Comparison of ENCODE assay signal across 1 cellular context in the genomic region with DNA sequence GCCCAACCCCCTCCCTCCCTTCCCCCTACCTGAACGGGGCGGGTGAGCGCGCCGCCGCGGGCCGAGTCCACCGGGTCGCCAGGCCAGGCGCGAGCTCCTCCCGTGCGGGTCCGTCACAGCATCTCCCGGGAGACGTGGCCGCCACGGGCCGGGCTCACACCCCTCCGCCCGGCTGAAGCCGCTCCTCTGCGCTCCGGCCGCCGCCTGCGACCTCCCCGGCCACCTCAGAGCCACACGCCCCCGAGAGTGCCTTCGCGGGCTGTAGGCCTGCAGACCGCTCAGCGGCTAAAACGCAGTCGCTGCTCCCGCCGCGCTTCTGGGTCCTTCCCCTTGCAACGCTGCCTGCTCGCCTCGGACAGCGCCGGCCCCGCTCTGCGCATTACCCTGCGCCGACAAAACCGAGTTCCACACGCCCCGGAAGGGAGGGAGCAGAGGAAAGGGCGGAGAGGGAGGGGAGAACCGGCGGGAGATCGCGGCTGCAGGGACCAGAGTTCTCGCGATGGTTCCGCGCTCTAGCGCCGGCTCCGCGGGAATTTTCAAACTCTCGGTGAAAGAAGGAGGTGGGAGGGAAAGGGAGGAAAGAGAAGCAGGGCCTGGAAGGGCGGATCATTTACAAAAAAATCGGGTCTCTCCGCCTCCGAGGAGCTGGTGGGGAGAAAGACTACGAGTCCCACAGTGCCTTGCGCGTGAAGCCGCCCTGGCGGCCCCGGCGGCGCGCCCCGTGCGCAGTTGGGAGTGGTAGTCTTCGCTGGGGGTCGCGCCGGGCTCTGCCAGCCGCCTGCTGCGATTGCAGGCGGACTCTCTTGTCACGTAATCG.
TF ChIP-seq lines count a peak whose summit lies in the region.

A gene with protein sequence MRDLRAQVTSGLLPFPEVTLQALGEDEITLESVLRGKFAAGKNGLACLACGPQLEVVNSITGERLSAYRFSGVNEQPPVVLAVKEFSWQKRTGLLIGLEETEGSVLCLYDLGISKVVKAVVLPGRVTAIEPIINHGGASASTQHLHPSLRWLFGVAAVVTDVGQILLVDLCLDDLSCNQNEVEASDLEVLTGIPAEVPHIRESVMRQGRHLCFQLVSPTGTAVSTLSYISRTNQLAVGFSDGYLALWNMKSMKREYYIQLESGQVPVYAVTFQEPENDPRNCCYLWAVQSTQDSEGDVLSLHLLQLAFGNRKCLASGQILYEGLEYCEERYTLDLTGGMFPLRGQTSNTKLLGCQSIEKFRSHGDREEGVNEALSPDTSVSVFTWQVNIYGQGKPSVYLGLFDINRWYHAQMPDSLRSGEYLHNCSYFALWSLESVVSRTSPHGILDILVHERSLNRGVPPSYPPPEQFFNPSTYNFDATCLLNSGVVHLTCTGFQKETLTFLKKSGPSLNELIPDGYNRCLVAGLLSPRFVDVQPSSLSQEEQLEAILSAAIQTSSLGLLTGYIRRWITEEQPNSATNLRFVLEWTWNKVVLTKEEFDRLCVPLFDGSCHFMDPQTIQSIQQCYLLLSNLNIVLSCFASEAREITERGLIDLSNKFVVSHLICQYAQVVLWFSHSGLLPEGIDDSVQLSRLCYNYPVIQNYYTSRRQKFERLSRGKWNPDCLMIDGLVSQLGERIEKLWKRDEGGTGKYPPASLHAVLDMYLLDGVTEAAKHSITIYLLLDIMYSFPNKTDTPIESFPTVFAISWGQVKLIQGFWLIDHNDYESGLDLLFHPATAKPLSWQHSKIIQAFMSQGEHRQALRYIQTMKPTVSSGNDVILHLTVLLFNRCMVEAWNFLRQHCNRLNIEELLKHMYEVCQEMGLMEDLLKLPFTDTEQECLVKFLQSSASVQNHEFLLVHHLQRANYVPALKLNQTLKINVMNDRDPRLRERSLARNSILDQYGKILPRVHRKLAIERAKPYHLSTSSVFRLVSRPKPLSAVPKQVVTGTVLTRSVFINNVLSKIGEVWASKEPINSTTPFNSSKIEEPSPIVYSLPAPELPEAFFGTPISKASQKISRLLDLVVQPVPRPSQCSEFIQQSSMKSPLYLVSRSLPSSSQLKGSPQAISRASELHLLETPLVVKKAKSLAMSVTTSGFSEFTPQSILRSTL (N-terminal part only) (minus strand): TSS at position 400 of the 817 bp plus-strand sequence. CDS start 13,578 bp downstream, outside the sequence.

TF ChIP-seq in K562, 482 proteins besides CTCF, POLR2A, EP300 and RAD21 (continued from another document and continues in another):
- TF ChIP-seq, protein P1, sequence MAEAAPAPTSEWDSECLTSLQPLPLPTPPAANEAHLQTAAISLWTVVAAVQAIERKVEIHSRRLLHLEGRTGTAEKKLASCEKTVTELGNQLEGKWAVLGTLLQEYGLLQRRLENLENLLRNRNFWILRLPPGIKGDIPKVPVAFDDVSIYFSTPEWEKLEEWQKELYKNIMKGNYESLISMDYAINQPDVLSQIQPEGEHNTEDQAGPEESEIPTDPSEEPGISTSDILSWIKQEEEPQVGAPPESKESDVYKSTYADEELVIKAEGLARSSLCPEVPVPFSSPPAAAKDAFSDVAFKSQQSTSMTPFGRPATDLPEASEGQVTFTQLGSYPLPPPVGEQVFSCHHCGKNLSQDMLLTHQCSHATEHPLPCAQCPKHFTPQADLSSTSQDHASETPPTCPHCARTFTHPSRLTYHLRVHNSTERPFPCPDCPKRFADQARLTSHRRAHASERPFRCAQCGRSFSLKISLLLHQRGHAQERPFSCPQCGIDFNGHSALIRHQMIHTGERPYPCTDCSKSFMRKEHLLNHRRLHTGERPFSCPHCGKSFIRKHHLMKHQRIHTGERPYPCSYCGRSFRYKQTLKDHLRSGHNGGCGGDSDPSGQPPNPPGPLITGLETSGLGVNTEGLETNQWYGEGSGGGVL (CRISPR knock-in tag; IDR thresholded peaks at IDR 0.05) = no peak
- TF ChIP-seq CBFB (CRISPR knock-in tag; IDR thresholded peaks at IDR 0.05) (no peak), MTF1 (CRISPR knock-in tag; IDR thresholded peaks at IDR 0.05; ENCODE audit: borderline replicate concordance) (no peak), ZNF197 (CRISPR knock-in tag; IDR thresholded peaks at IDR 0.05; ENCODE audit: low read depth) (peak; percentile 98), ZNF644 (tag; IDR thresholded peaks at IDR 0.05; ENCODE audit: low read depth) (peak; percentile 98), RBM22 (IDR thresholded peaks at IDR 0.05; ENCODE audit: low read depth, low read length, poor library complexity, severe bottlenecking) (peak; percentile 92), RBM25 (IDR thresholded peaks at IDR 0.05; ENCODE audit: low read depth, low read length, severe bottlenecking) (peak; percentile 53), ZNF766 (CRISPR knock-in tag; conservative IDR thresholded peaks at IDR 0.05) (peak; percentile 98), MTA3 (IDR thresholded peaks at IDR 0.05; ENCODE audit: borderline replicate concordance) (peak; percentile 81), ZNF445 (CRISPR knock-in tag; IDR thresholded peaks at IDR 0.05; ENCODE audit: low read depth) (no peak), POLR2AphosphoS2 (IDR thresholded peaks at IDR 0.05; ENCODE audit: low read length) (no peak), ZNF79 (CRISPR knock-in tag; IDR thresholded peaks at IDR 0.05; ENCODE audit: low read depth) (no peak), WHSC1 (IDR thresholded peaks at IDR 0.05; ENCODE audit: low read length) (no peak), SIN3B (IDR thresholded peaks at IDR 0.05; ENCODE audit: low read depth) (no peak; the same call in 1 of the 2 replicates), SMAD3 (CRISPR knock-in tag; conservative IDR thresholded peaks at IDR 0.05) (peak; percentile 61; the same call in 1 of the 2 replicates), TRIM28 (IDR thresholded peaks at IDR 0.05) (0 out of 2 replicates have a peak, but pooled peaks have one; percentile 19), ARID1B (IDR thresholded peaks at IDR 0.05) (no peak), ZNF282 (CRISPR knock-in tag; IDR thresholded peaks at IDR 0.05) (no peak), DDX20 (tag; IDR thresholded peaks at IDR 0.05; ENCODE audit: low read depth) (no peak), KAT2B (IDR thresholded peaks at IDR 0.05; ENCODE audit: low read depth, low read length) (no peak), JUN (IDR thresholded peaks at IDR 0.05; ENCODE audit: borderline replicate concordance, low read depth, low read length) (peak; percentile 45), JUN (CRISPR knock-in tag; IDR thresholded peaks at IDR 0.05; ENCODE audit: borderline replicate concordance) (peak; percentile 83; the same call in 1 of the 2 replicates), ELF4 (CRISPR knock-in tag; IDR thresholded peaks at IDR 0.05) (peak; percentile 57; the same call in 1 of the 2 replicates), POLR2AphosphoS5 (IDR thresholded peaks at IDR 0.05; ENCODE audit: control insufficient read depth, insufficient read depth, low read depth, low read length) (peak; percentile 98), ZNF384 (IDR thresholded peaks at IDR 0.05; ENCODE audit: low read depth, low read length) (peak; percentile 54), BDP1 (IDR thresholded peaks at IDR 0.05; ENCODE audit: insufficient read depth, insufficient read length) (no peak), C11orf30 (IDR thresholded peaks at IDR 0.05; ENCODE audit: low read depth) (peak; percentile 42), TCFL5 (CRISPR knock-in tag; conservative IDR thresholded peaks at IDR 0.05) (no peak), HNRNPL (IDR thresholded peaks at IDR 0.05; ENCODE audit: low read depth, low read length) (peak; percentile 41; the same call in 1 of the 2 replicates), NEUROD1 (IDR thresholded peaks at IDR 0.05; ENCODE audit: borderline replicate concordance, low read depth, low read length, partially characterized antibody) (peak; percentile 64), ZNF143 (CRISPR knock-in tag; IDR thresholded peaks at IDR 0.05) (peak; percentile 100), STAG1 (CRISPR knock-in tag; IDR thresholded peaks at IDR 0.05; ENCODE audit: borderline replicate concordance) (0 out of 2 replicates have a peak, but pooled peaks have one; percentile 48), CBX5 (IDR thresholded peaks at IDR 0.05; ENCODE audit: borderline replicate concordance, low read depth) (peak; percentile 71; the same call in 1 of the 2 replicates), SIX5 (IDR thresholded peaks at IDR 0.05; ENCODE audit: borderline replicate concordance in 1 of 2, insufficient read depth in 1 of 2, low read depth in 1 of 2, low read length in 2 of 2) (peak; percentile 96 to 98), SIRT6 (IDR thresholded peaks at IDR 0.05; ENCODE audit: low read depth, low read length) (no peak), TAF7 (tag; IDR thresholded peaks at IDR 0.05) (peak; percentile 84), PHB2 (IDR thresholded peaks at IDR 0.05; ENCODE audit: low read depth) (no peak), SUPT5H (IDR thresholded peaks at IDR 0.05) (peak; percentile 98)
- TF ChIP-seq, protein P2, sequence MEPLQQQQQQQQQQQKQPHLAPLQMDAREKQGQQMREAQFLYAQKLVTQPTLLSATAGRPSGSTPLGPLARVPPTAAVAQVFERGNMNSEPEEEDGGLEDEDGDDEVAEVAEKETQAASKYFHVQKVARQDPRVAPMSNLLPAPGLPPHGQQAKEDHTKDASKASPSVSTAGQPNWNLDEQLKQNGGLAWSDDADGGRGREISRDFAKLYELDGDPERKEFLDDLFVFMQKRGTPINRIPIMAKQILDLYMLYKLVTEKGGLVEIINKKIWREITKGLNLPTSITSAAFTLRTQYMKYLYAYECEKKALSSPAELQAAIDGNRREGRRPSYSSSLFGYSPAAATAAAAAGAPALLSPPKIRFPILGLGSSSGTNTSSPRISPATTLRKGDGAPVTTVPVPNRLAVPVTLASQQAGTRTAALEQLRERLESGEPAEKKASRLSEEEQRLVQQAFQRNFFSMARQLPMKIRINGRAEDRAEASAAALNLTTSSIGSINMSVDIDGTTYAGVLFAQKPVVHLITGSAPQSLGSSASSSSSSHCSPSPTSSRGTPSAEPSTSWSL (CRISPR knock-in tag; IDR thresholded peaks at IDR 0.05; ENCODE audit: borderline replicate concordance) = 0 out of 2 replicates have a peak, but pooled peaks have one; percentile 63
- TF ChIP-seq, protein P3, sequence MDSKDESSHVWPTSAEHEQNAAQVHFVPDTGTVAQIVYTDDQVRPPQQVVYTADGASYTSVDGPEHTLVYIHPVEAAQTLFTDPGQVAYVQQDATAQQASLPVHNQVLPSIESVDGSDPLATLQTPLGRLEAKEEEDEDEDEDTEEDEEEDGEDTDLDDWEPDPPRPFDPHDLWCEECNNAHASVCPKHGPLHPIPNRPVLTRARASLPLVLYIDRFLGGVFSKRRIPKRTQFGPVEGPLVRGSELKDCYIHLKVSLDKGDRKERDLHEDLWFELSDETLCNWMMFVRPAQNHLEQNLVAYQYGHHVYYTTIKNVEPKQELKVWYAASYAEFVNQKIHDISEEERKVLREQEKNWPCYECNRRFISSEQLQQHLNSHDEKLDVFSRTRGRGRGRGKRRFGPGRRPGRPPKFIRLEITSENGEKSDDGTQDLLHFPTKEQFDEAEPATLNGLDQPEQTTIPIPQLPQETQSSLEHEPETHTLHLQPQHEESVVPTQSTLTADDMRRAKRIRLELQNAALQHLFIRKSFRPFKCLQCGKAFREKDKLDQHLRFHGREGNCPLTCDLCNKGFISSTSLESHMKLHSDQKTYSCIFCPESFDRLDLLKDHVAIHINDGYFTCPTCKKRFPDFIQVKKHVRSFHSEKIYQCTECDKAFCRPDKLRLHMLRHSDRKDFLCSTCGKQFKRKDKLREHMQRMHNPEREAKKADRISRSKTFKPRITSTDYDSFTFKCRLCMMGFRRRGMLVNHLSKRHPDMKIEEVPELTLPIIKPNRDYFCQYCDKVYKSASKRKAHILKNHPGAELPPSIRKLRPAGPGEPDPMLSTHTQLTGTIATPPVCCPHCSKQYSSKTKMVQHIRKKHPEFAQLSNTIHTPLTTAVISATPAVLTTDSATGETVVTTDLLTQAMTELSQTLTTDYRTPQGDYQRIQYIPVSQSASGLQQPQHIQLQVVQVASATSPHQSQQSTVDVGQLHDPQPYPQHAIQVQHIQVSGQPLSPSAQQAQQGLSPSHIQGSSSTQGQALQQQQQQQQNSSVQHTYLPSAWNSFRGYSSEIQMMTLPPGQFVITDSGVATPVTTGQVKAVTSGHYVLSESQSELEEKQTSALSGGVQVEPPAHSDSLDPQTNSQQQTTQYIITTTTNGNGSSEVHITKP (IDR thresholded peaks at IDR 0.05; ENCODE audit: partially characterized antibody) = peak; percentile 55
- TF ChIP-seq, protein P4, sequence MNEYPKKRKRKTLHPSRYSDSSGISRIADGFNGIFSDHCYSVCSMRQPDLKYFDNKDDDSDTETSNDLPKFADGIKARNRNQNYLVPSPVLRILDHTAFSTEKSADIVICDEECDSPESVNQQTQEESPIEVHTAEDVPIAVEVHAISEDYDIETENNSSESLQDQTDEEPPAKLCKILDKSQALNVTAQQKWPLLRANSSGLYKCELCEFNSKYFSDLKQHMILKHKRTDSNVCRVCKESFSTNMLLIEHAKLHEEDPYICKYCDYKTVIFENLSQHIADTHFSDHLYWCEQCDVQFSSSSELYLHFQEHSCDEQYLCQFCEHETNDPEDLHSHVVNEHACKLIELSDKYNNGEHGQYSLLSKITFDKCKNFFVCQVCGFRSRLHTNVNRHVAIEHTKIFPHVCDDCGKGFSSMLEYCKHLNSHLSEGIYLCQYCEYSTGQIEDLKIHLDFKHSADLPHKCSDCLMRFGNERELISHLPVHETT (CRISPR knock-in tag; conservative IDR thresholded peaks at IDR 0.05 in 1 of 2, IDR thresholded peaks at IDR 0.05 in 1 of 2) = peak in 1 of 2 experiments; percentile 89; a peak in 2 of 4 replicates
- TF ChIP-seq, protein P5, sequence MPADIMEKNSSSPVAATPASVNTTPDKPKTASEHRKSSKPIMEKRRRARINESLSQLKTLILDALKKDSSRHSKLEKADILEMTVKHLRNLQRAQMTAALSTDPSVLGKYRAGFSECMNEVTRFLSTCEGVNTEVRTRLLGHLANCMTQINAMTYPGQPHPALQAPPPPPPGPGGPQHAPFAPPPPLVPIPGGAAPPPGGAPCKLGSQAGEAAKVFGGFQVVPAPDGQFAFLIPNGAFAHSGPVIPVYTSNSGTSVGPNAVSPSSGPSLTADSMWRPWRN (IDR thresholded peaks at IDR 0.05; ENCODE audit: low read depth) = no peak
- TF ChIP-seq, protein P6, sequence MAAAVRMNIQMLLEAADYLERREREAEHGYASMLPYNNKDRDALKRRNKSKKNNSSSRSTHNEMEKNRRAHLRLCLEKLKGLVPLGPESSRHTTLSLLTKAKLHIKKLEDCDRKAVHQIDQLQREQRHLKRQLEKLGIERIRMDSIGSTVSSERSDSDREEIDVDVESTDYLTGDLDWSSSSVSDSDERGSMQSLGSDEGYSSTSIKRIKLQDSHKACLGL (CRISPR knock-in tag; IDR thresholded peaks at IDR 0.05; ENCODE audit: borderline replicate concordance, poor library complexity, severe bottlenecking) = no peak
- TF ChIP-seq, protein P7, sequence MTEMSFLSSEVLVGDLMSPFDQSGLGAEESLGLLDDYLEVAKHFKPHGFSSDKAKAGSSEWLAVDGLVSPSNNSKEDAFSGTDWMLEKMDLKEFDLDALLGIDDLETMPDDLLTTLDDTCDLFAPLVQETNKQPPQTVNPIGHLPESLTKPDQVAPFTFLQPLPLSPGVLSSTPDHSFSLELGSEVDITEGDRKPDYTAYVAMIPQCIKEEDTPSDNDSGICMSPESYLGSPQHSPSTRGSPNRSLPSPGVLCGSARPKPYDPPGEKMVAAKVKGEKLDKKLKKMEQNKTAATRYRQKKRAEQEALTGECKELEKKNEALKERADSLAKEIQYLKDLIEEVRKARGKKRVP (CRISPR knock-in tag; IDR thresholded peaks at IDR 0.05) = peak; percentile 56; the same call in 1 of the 2 replicates
- TF ChIP-seq, protein P8, sequence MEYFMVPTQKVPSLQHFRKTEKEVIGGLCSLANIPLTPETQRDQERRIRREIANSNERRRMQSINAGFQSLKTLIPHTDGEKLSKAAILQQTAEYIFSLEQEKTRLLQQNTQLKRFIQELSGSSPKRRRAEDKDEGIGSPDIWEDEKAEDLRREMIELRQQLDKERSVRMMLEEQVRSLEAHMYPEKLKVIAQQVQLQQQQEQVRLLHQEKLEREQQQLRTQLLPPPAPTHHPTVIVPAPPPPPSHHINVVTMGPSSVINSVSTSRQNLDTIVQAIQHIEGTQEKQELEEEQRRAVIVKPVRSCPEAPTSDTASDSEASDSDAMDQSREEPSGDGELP (CRISPR knock-in tag; IDR thresholded peaks at IDR 0.05; ENCODE audit: borderline replicate concordance) = peak; percentile 94
